Comparison of ENCODE assay signal across 35 cellular contexts in genomic region chr7:112338786-112339185, GRCh38.
"Had no signal": no experiment of that assay in that cellular context is flagged by ENCODE, and none has a peak within 500 bp of the region (broad histone marks: within the 10 kb centered on the region; RNA-seq: fewer than 3 reads in every experiment).

No MANE protein-coding gene starts in this region.

- H3K4me3 ChIP-seq: MG63 had no signal

- H3K27me3 ChIP-seq: MG63 had no signal

- DNase-seq: Karpas-422, Kasumi-1, MG63, MM.1S, MV-4-11, NCI-H1048, NCI-H1092, NCI-H1092 treated with DMSO at 0.1 percent for 48 hours, NCI-H1105, NCI-H1105 treated with DMSO at 0.1 percent for 48 hours, NCI-H1417, NCI-H1417 treated with DMSO at 0.1 percent for 48 hours, NCI-H1436, NCI-H1436 treated with DMSO at 0.1 percent for 48 hours, NCI-H146, NCI-H1694, NCI-H1694 treated with DMSO at 0.1 percent for 48 hours, NCI-H187, NCI-H187 treated with DMSO at 0.1 percent for 48 hours, NCI-H1930, NCI-H2029, NCI-H2029 treated with DMSO at 0.1 percent for 48 hours, NCI-H2081, NCI-H2081 treated with DMSO at 0.1 percent for 48 hours, NCI-H2107, NCI-H2171, NCI-H2171 treated with DMSO at 0.1 percent for 48 hours, NCI-H2227 treated with DMSO at 0.1 percent for 48 hours, NCI-H226, NCI-H345, NCI-H446, NCI-H446 treated with DMSO at 0.1 percent for 48 hours, NCI-H510A, NCI-H510A treated with DMSO at 0.1 percent for 48 hours, NCI-H524 had no signal

- H3K9me3 ChIP-seq: MG63 had no signal

- H3K36me3 ChIP-seq: MG63 had no signal
